10 cellular contexts compared by ENCODE assay signal in the genomic region with DNA sequence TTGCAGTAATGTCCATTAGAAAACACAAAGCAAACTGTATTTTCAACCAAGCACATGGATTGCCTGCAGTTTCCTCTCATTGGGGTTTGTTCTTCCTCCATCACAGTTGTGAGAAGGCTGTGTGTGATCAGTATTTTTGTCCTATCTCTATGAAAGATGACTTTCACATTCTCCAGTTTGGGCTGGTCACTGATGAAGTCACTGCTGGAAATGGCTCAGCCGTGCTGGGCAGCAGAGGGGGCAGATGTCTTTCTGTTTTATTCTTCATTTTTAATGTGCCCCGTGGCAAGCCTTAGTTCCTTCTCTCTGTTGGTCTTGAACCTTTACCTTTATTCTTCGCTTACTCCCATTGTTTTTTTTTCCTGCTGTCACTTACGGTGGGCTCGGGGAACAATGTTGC.
A peak's percentile ranks its signal among the peaks of the same experiment; 100 is the strongest.
DNase-seq lines count a peak whose midpoint lies in the region; ATAC-seq, FAIRE-seq and TF ChIP-seq lines count a peak whose summit lies in the region.
"Had no signal": no experiment of that assay in that cellular context is flagged by ENCODE, and none has a peak within 500 bp of the region (broad histone marks: within the 10 kb centered on the region; RNA-seq: fewer than 3 reads in every experiment).

No MANE protein-coding gene starts in this region.

- TF ChIP-seq CTCF in Peyer's patch (IDR thresholded peaks at IDR 0.05) = no peak
- peak; percentile 2 for TF ChIP-seq CTCF in cardiac muscle cell (IDR thresholded peaks at IDR 0.05; ENCODE audit: low read depth, low read length)
- TF ChIP-seq CTCF in parathyroid adenoma (IDR thresholded peaks at IDR 0.05) = no peak
- no peak for TF ChIP-seq CTCF in D721Med (IDR thresholded peaks at IDR 0.05; ENCODE audit: insufficient read depth, missing control alignments)

- CTCF ChIA-PET in T-cell (lab: Charles Lee) = no interaction called here

- no peak for FAIRE-seq in D721Med (lab: Jason Lieb, UNC)
- FAIRE-seq: islet of Langerhans had no signal

- H3K4me1 Mint-ChIP-seq in T-cell = peaks cover 0 to 4% (median 3%) of the 10 kb centered on the region in 3 donors
- H3K4me1 Mint-ChIP-seq in activated T-helper 2 cell treated with anti-CD3 and anti-CD28 coated beads, Interferon-gamma antibody, Interleukin-2, Interleukin-4, amounts not matched to agents 10 μg/mL and 5 μg/mL and 100 μg/mL, durations not matched to agents 14 hours and 24 hours and 36 hours (ENCODE audit: low read depth) = no peaks in the 10 kb centered on the region

- no peak for ATAC-seq in T-cell (replicated peaks in 1 of 4)
- ATAC-seq: activated CD4-positive, CD25-positive, alpha-beta regulatory T cell treated with anti-CD3 and anti-CD28 coated beads, Interleukin-2, amount 50 U/mL, for 24 hours had no signal

- H3K4me2 ChIP-seq in parathyroid adenoma (ENCODE audit: low read length) = peak overlapping the region; percentile 78

- H3K36me3 Mint-ChIP-seq in T-cell = no peaks in the 10 kb centered on the region
- no peaks in the 10 kb centered on the region for H3K36me3 Mint-ChIP-seq in activated T-helper 2 cell treated with anti-CD3 and anti-CD28 coated beads, Interferon-gamma antibody, Interleukin-2, Interleukin-4, amounts not matched to agents 10 μg/mL and 5 μg/mL and 100 μg/mL, durations not matched to agents 14 hours and 24 hours and 36 hours (ENCODE audit: low read depth)

- no peaks in the 10 kb centered on the region for H3K9me3 ChIP-seq in Peyer's patch
- no peaks in the 10 kb centered on the region for H3K9me3 ChIP-seq in cardiac muscle cell (ENCODE audit: low read depth)
- no peaks in the 10 kb centered on the region for H3K9me3 ChIP-seq in parathyroid adenoma (ENCODE audit: control insufficient read depth, low read length)

- H2AFZ ChIP-seq in parathyroid adenoma = peak overlapping the region; percentile 47

- peaks cover 0 to 2% of the 10 kb centered on the region in 2 donors for H3K27me3 Mint-ChIP-seq in T-cell
- H3K27me3 Mint-ChIP-seq in activated T-helper 2 cell treated with anti-CD3 and anti-CD28 coated beads, Interferon-gamma antibody, Interleukin-2, Interleukin-4, amounts not matched to agents 10 μg/mL and 5 μg/mL and 100 μg/mL, durations not matched to agents 14 hours and 24 hours and 36 hours (ENCODE audit: low read depth) = peaks cover 2% of the 10 kb centered on the region

- no peak overlapping the region for H3K27ac Mint-ChIP-seq in T-cell
- H3K27ac Mint-ChIP-seq in activated T-helper 2 cell treated with anti-CD3 and anti-CD28 coated beads, Interferon-gamma antibody, Interleukin-2, Interleukin-4, amounts not matched to agents 10 μg/mL and 5 μg/mL and 100 μg/mL, durations not matched to agents 14 hours and 24 hours and 36 hours = no peak overlapping the region

- no peak for TF ChIP-seq POLR2A in Peyer's patch (IDR thresholded peaks at IDR 0.05)

- H3K4me1 ChIP-seq in Peyer's patch (no peaks in the 10 kb centered on the region), cardiac muscle cell (ENCODE audit: low read depth) (peaks cover 5% of the 10 kb centered on the region), parathyroid adenoma (no peaks in the 10 kb centered on the region)

- intact Hi-C loops in activated T-helper 2 cell treated with anti-CD3 and anti-CD28 coated beads, Interferon-gamma antibody, Interleukin-2, Interleukin-4, amounts not matched to agents 10 μg/mL and 5 μg/mL and 100 μg/mL, durations not matched to agents 14 hours and 24 hours and 36 hours (cut with micrococcal nuclease) = no loop called here

- H3K9ac ChIP-seq in parathyroid adenoma = no peak overlapping the region

- peak overlapping the region in 1 of 3 donors; percentile 31 for H3K4me3 Mint-ChIP-seq in T-cell
- H3K4me3 Mint-ChIP-seq in activated T-helper 2 cell treated with anti-CD3 and anti-CD28 coated beads, Interferon-gamma antibody, Interleukin-2, Interleukin-4, amounts not matched to agents 10 μg/mL and 5 μg/mL and 100 μg/mL, durations not matched to agents 14 hours and 24 hours and 36 hours (ENCODE audit: low read depth) = no peak overlapping the region

- DNase-seq in Daoy (ENCODE audit: low read depth) (peak; percentile 50), Peyer's patch (no peak), cardiac muscle cell (ENCODE audit: low read depth in 1 of 2, low spot score in 1 of 2) (peak in 1 of 2 donors; percentile 38), D721Med (ENCODE audit: insufficient read length, low spot score) (no peak), T-cell (no peak), islet precursor cell (no peak)
- no peak for DNase-seq in activated T-helper 2 cell treated with anti-CD3 and anti-CD28 coated beads, Interferon-gamma antibody, Interleukin-2, Interleukin-4, amounts not matched to agents 10 μg/mL and 5 μg/mL and 100 μg/mL, durations not matched to agents 14 hours and 24 hours and 36 hours (ENCODE audit: low spot score)

- no peaks in the 10 kb centered on the region for H3K27me3 ChIP-seq in Peyer's patch
- no peaks in the 10 kb centered on the region for H3K27me3 ChIP-seq in cardiac muscle cell
- H3K27me3 ChIP-seq in parathyroid adenoma (ENCODE audit: control insufficient read depth, insufficient read depth, low read length) = no peaks in the 10 kb centered on the region

- no peaks in the 10 kb centered on the region for H3K36me3 ChIP-seq in Peyer's patch
- H3K36me3 ChIP-seq in cardiac muscle cell = no peaks in the 10 kb centered on the region
- H3K36me3 ChIP-seq in parathyroid adenoma (ENCODE audit: control insufficient read depth, insufficient read depth, low read length) = no peaks in the 10 kb centered on the region

- peaks cover 0 to 2% (median under 1%) of the 10 kb centered on the region in 3 donors for H3K9me3 Mint-ChIP-seq in T-cell
- no peaks in the 10 kb centered on the region for H3K9me3 Mint-ChIP-seq in activated T-helper 2 cell treated with anti-CD3 and anti-CD28 coated beads, Interferon-gamma antibody, Interleukin-2, Interleukin-4, amounts not matched to agents 10 μg/mL and 5 μg/mL and 100 μg/mL, durations not matched to agents 14 hours and 24 hours and 36 hours

- POLR2A ChIA-PET in T-cell (lab: Charles Lee) = no interaction called here

- no peaks in the 10 kb centered on the region for H3K79me2 ChIP-seq in parathyroid adenoma

- H3K27ac ChIP-seq in Peyer's patch = peak overlapping the region in 3 of 4 donors; percentile 13 to 63 (median 47)
- H3K27ac ChIP-seq in cardiac muscle cell = no peak overlapping the region
- H3K27ac ChIP-seq in parathyroid adenoma = peak overlapping the region; percentile 62

- H3K4me3 ChIP-seq in Peyer's patch (peak overlapping the region in 3 of 4 donors; percentile 7 to 25 (median 17)), cardiac muscle cell (no peak overlapping the region), parathyroid adenoma (ENCODE audit: low read depth, low read length) (peak overlapping the region; percentile 46)
